ENCODE assay signal across 17 cellular contexts in genomic region chr2:158716921-158717320, GRCh38.
A peak's percentile ranks its signal among the peaks of the same experiment; 100 is the strongest.
DNase-seq lines count a peak whose midpoint lies in the region; ATAC-seq, FAIRE-seq and TF ChIP-seq lines count a peak whose summit lies in the region.
"Had no signal": no experiment of that assay in that cellular context is flagged by ENCODE, and none has a peak within 500 bp of the region (broad histone marks: within the 10 kb centered on the region; RNA-seq: fewer than 3 reads in every experiment).

No MANE protein-coding gene starts in this region.

- no peak for TF ChIP-seq RAD21 in HepG2 (CRISPR knock-in tag; IDR thresholded peaks at IDR 0.05)

- H3K4me2 ChIP-seq in HepG2 (ENCODE audit: low read depth, low read length): no peak overlapping the region
- H3K4me2 ChIP-seq: KMS-11 had no signal

- H3K4me1 ChIP-seq in heart left ventricle (peaks cover 0 to 48% (median 32%) of the 10 kb centered on the region in 12 donors), HepG2 (ENCODE audit: insufficient read depth, low read length) (peaks cover 6% of the 10 kb centered on the region; the same call in 1 of the 2 replicates), gastrocnemius medialis (no peaks in the 10 kb centered on the region)

- TF ChIP-seq EP300 in HepG2 (IDR thresholded peaks at IDR 0.05; ENCODE audit: low read depth in 2 of 2, low read length in 2 of 2) (no peak), HepG2 (CRISPR knock-in tag; IDR thresholded peaks at IDR 0.05; ENCODE audit: borderline replicate concordance) (no peak)

- no TSS peak for BruUV-seq in HepG2 (replicated peaks; lab: Mats Ljungman, UMichigan)

- TF ChIP-seq CTCF in heart left ventricle (IDR thresholded peaks at IDR 0.05) (no peak), HepG2 (CRISPR knock-in tag; IDR thresholded peaks at IDR 0.05) (no peak), gastrocnemius medialis (IDR thresholded peaks at IDR 0.05 in 4 of 5, conservative IDR thresholded peaks at IDR 0.05 in 1 of 5) (no peak), brain microvascular endothelial cell (IDR thresholded peaks at IDR 0.05; ENCODE audit: low read depth, low read length, missing control alignments) (no peak)

- FAIRE-seq in HepG2 (lab: Jason Lieb, UNC): no peak

- POLR2A ChIA-PET in HepG2 (lab: Yijun Ruan, JAX): no interaction called here

- no peak for DNase-seq in heart left ventricle
- DNase-seq in Right ventricle myocardium superior: no peak
- DNase-seq in HepG2 (ENCODE audit: low spot score): no peak
- DNase-seq in gastrocnemius medialis: no peak
- no peak for DNase-seq in brain microvascular endothelial cell
- DNase-seq in NCI-H1105 (lab: John Stamatoyannopoulos, UW): no peak
- no peak for DNase-seq in putamen (ENCODE audit: low spot score)
- DNase-seq: activated CD4-positive, alpha-beta T cell treated with anti-CD3 and anti-CD28 coated beads, Interleukin-2, amount 10 ng/mL, durations not matched to agents 7 days and 5 days; activated effector memory CD4-positive, alpha-beta T cell treated with anti-CD3 and anti-CD28 coated beads, Interleukin-2, amount 50 U/mL, for 16 hours; amniotic stem cell; caudate nucleus; DMS79 treated with DMSO at 0.1 percent for 48 hours; erythroblast; NCI-H187 treated with DMSO at 0.1 percent for 48 hours; stimulated activated CD4-positive, alpha-beta T cell treated with anti-CD3 and anti-CD28 coated beads, Interleukin-2, amount 100 ng/mL, for 48 hours had no signal

- H3K27me3 ChIP-seq in heart left ventricle: no peaks in the 10 kb centered on the region
- peaks cover 0 to 14% of the 10 kb centered on the region in 2 experiments; a peak in 1 of 5 replicates for H3K27me3 ChIP-seq in HepG2 (ENCODE audit: control insufficient read depth in 1 of 2, insufficient read depth in 2 of 2, low read length in 2 of 2)
- H3K27me3 ChIP-seq in gastrocnemius medialis: no peaks in the 10 kb centered on the region
- no peaks in the 10 kb centered on the region for H3K27me3 ChIP-seq in brain microvascular endothelial cell (replicated peaks)

- CTCF ChIA-PET in HepG2 (lab: Yijun Ruan, JAX; ENCODE audit: low intra/inter-chr PET ratio, low total read pairs): no interaction called here

- H3K79me2 ChIP-seq in HepG2 (ENCODE audit: insufficient read depth, low read length): no peaks in the 10 kb centered on the region

- H3K36me3 ChIP-seq in heart left ventricle (no peaks in the 10 kb centered on the region), HepG2 (replicated peaks in 1 of 2; ENCODE audit: control insufficient read depth in 1 of 2, insufficient read depth in 2 of 2, low read length in 2 of 2) (no peaks in the 10 kb centered on the region), gastrocnemius medialis (no peaks in the 10 kb centered on the region), brain microvascular endothelial cell (replicated peaks) (no peaks in the 10 kb centered on the region)

- H3K9ac ChIP-seq in HepG2 (ENCODE audit: insufficient read depth, low read depth, low read length): no peak overlapping the region
- H3K9ac ChIP-seq: KMS-11 had no signal

- WGBS in heart left ventricle, 4 donors: 65 to 79% (median 69%) methylated on average over 10 of the region's 10 CpGs
- 59% methylated on average over 10 of the region's 10 CpGs for WGBS in HepG2 (ENCODE audit: low lambda C conversion rate)

- intact Hi-C loops in heart left ventricle (cut with DNase I): loop anchor here in 3 of 10 donors (1.0 to 5.0 kb wide), 3 partner anchors 28 to 52 kb away; no protein-coding TSS in a partner anchor
- intact Hi-C loops in Right ventricle myocardium superior (cut with DNase I): no loop called here
- intact Hi-C loops in HepG2 (cut with micrococcal nuclease; ENCODE audit: unreplicated experiment): no loop called here
- intact Hi-C loops in gastrocnemius medialis (cut with DNase I; ENCODE audit: low total_unique reads): no loop called here

- in situ Hi-C loops in HepG2 (cut with HindIII; ENCODE audit: extremely low pct_ligation_motif_present, low pct_unique_long_range_greater_than_20kb): no loop called here
- in situ Hi-C loops in gastrocnemius medialis (cut with MboI; ENCODE audit: low sequenced_read_pairs in 4 of 4): no loop called here
- in situ Hi-C loops in brain microvascular endothelial cell (cut with HindIII; ENCODE audit: low pct_ligation_motif_present, low sequenced_read_pairs): no loop called here

- H2AFZ ChIP-seq in HepG2 (ENCODE audit: low read length): no peak overlapping the region

- TF ChIP-seq POLR2A in heart left ventricle (IDR thresholded peaks at IDR 0.05): no peak
- no peak for TF ChIP-seq POLR2A in HepG2 (IDR thresholded peaks at IDR 0.05; ENCODE audit: insufficient read depth in 1 of 2, low read depth in 2 of 2, low read length in 2 of 2)
- TF ChIP-seq POLR2A in gastrocnemius medialis (IDR thresholded peaks at IDR 0.05): no peak

- H3K27ac ChIP-seq in heart left ventricle (peak overlapping the region; percentile 51 to 88 (median 78)), HepG2 (ENCODE audit: extremely low read length, insufficient read depth, low read length) (no peak overlapping the region), gastrocnemius medialis (peak overlapping the region; percentile 47 to 72 (median 64)), brain microvascular endothelial cell (no peak overlapping the region)
- H3K27ac ChIP-seq: KMS-11 had no signal

- peaks cover 0 to 14% (median 5%) of the 10 kb centered on the region in 12 donors for H3K9me3 ChIP-seq in heart left ventricle
- peaks cover 12% of the 10 kb centered on the region for H3K9me3 ChIP-seq in HepG2 (ENCODE audit: low read length)
- no peaks in the 10 kb centered on the region for H3K9me3 ChIP-seq in gastrocnemius medialis

- ATAC-seq in heart left ventricle (peak in 1 of 4 donors; percentile 32), Right ventricle myocardium superior (ENCODE audit: poor library complexity) (no peak), HepG2 (no peak), gastrocnemius medialis (no peak), GM21381 (IDR thresholded peaks at IDR 0.05; ENCODE audit: unreplicated experiment) (no peak)

- H4K20me1 ChIP-seq in HepG2 (ENCODE audit: insufficient read depth, low read length): no peaks in the 10 kb centered on the region

- H3K4me3 ChIP-seq in heart left ventricle: no peak overlapping the region
- no peak overlapping the region for H3K4me3 ChIP-seq in HepG2 (replicated peaks in 1 of 3; ENCODE audit: insufficient read depth in 1 of 3, low read depth in 2 of 3, low read length in 3 of 3)
- no peak overlapping the region for H3K4me3 ChIP-seq in gastrocnemius medialis
- H3K4me3 ChIP-seq in brain microvascular endothelial cell (ENCODE audit: low read depth, low read length): no peak overlapping the region

TF ChIP-seq in HepG2, 621 proteins besides CTCF, POLR2A, EP300 and RAD21:
- TF ChIP-seq, protein P1, sequence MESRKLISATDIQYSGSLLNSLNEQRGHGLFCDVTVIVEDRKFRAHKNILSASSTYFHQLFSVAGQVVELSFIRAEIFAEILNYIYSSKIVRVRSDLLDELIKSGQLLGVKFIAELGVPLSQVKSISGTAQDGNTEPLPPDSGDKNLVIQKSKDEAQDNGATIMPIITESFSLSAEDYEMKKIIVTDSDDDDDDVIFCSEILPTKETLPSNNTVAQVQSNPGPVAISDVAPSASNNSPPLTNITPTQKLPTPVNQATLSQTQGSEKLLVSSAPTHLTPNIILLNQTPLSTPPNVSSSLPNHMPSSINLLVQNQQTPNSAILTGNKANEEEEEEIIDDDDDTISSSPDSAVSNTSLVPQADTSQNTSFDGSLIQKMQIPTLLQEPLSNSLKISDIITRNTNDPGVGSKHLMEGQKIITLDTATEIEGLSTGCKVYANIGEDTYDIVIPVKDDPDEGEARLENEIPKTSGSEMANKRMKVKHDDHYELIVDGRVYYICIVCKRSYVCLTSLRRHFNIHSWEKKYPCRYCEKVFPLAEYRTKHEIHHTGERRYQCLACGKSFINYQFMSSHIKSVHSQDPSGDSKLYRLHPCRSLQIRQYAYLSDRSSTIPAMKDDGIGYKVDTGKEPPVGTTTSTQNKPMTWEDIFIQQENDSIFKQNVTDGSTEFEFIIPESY (CRISPR knock-in tag; IDR thresholded peaks at IDR 0.05): peak; percentile 84
- no peak for TF ChIP-seq RNF2 (conservative IDR thresholded peaks at IDR 0.05; ENCODE audit: low read depth)

Comparison
In these comparisons a context has a peak if more than half of its experiments do, and no peak if none do; other contexts are left out.
1. H3K27ac ChIP-seq: peak in heart left ventricle (12 of 12) and gastrocnemius medialis (4 of 4); none in HepG2 (single experiment) and brain microvascular endothelial cell (single experiment).